9 cellular contexts compared by ENCODE assay signal in the genomic region with DNA sequence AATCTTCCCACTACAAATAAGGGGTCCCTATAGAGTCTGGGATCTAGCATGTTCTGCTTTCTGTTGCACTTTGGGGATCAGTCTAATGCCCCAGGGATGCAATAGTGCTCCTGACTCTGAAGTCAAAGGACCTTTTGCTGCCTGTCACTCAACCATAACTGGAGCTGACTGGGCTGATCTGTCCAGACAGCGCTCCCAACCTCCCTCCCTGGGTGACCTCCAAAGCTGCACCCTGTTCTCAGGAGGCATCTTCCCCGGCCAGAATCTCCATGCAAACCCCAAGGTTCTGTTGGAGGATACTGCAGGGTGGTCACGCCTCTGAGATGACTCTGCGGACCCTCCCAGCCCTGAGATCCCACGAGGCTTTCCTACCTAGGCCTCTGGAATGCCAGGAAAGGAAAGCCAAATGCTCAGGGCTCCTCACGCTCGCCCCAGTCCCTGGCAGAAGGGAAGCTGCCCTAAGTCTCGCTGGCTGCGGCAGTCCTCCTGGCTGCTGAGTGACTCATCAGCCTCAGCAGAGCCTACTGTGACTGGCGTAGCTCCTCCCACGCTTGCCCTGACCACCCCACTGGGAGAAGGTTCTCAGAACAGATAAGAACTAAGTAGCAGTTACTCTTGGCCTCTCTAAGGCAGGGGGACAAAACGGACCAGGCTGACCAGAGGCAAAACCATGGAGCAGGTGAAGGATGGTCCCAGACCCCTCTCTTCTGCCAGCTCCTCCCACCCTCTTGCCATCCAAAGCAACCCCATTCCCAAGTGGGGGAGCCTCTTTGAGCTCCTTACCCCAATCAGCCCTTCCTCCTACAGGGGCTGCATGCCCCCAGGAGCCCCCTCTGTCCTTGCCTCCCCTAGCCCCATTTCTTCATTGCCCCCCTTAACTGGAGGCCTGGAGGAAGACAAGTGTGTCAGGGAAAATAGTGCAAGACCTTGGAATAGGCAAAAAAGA.
A peak's percentile ranks its signal among the peaks of the same experiment; 100 is the strongest.
DNase-seq lines count a peak whose midpoint lies in the region; ATAC-seq and TF ChIP-seq lines count a peak whose summit lies in the region.
"Had no signal": no experiment of that assay in that cellular context is flagged by ENCODE, and none has a peak within 500 bp of the region (broad histone marks: within the 10 kb centered on the region; RNA-seq: fewer than 3 reads in every experiment).

No MANE protein-coding gene starts in this region.

- no peaks in the 10 kb centered on the region for H4K20me1 ChIP-seq in smooth muscle cell (ENCODE audit: low read depth)

- DNase-seq in DMS 273 (lab: John Stamatoyannopoulos, UW; ENCODE audit: unreplicated experiment) (peak; percentile 65), DMS 273 treated with DMSO at 0.1 percent for 48 hours (lab: John Stamatoyannopoulos, UW) (no peak), Peyer's patch (peak in 2 of 3 donors; percentile 66 to 79), activated T-helper 1 cell treated with Interleukin-2 at 50 U/mL for 16 hours (ENCODE audit: low read depth) (peak; percentile 50), Right ventricle myocardium superior (peak; percentile 81), smooth muscle cell (lab: John Stamatoyannopoulos, UW; ENCODE audit: unreplicated experiment) (peak; percentile 27), NCI-H510A (lab: John Stamatoyannopoulos, UW) (no peak)

- WGBS in smooth muscle cell (ENCODE audit: low lambda C conversion rate), result 22% methylated on average over 12 of the region's 12 CpGs

- H3K27me3 ChIP-seq in Peyer's patch (no peaks in the 10 kb centered on the region), smooth muscle cell (ENCODE audit: low read depth) (no peaks in the 10 kb centered on the region)

- H3K9me3 ChIP-seq in Peyer's patch, result no peaks in the 10 kb centered on the region
- H3K9me3 ChIP-seq in smooth muscle cell (replicated peaks; ENCODE audit: low read depth), result no peaks in the 10 kb centered on the region

- H3K4me1 ChIP-seq in Peyer's patch, result peaks cover 0 to 25% (median 2%) of the 10 kb centered on the region in 4 donors
- peaks cover 33% of the 10 kb centered on the region for H3K4me1 ChIP-seq in smooth muscle cell (ENCODE audit: low read depth)

- TF ChIP-seq POLR2A in Peyer's patch (IDR thresholded peaks at IDR 0.05), result no peak

- no peak overlapping the region for H2AFZ ChIP-seq in smooth muscle cell (ENCODE audit: low read depth)

- intact Hi-C loops in Right ventricle myocardium superior (cut with DNase I), result no loop called here

- peak; percentile 61 for ATAC-seq in Right ventricle myocardium superior (ENCODE audit: poor library complexity)
- no peak for ATAC-seq in HG03280 (IDR thresholded peaks at IDR 0.05; ENCODE audit: unreplicated experiment)

- H3F3A ChIP-seq in smooth muscle cell (ENCODE audit: low read depth), result peaks cover 4% of the 10 kb centered on the region

- H3K4me2 ChIP-seq in smooth muscle cell, result peak overlapping the region; percentile 77

- TF ChIP-seq CTCF in Peyer's patch (IDR thresholded peaks at IDR 0.05) (no peak), smooth muscle cell (IDR thresholded peaks at IDR 0.05; ENCODE audit: borderline replicate concordance, insufficient read depth, poor library complexity, severe bottlenecking) (no peak)

- no peaks in the 10 kb centered on the region for H3K36me3 ChIP-seq in Peyer's patch
- H3K36me3 ChIP-seq in smooth muscle cell (ENCODE audit: low read depth), result no peaks in the 10 kb centered on the region

- peak overlapping the region; percentile 69 for H3K9ac ChIP-seq in smooth muscle cell (ENCODE audit: low read depth)

- H3K4me3 ChIP-seq in Peyer's patch (no peak overlapping the region), smooth muscle cell (no peak overlapping the region)

- H3K27ac ChIP-seq in Peyer's patch (peak overlapping the region in 1 of 4 donors; percentile 9), smooth muscle cell (ENCODE audit: low read depth) (peak overlapping the region; percentile 90)
- H3K27ac ChIP-seq: 22Rv1 had no signal

- no peaks in the 10 kb centered on the region for H3K79me2 ChIP-seq in smooth muscle cell (ENCODE audit: low read depth)

Comparison
In these comparisons a context has a peak if more than half of its experiments do, and no peak if none do; other contexts are left out.
1. DNase-seq: peak in DMS 273 (single experiment), Peyer's patch (2 of 3), activated T-helper 1 cell treated with Interleukin-2 at 50 U/mL for 16 hours (single experiment), Right ventricle myocardium superior (single experiment) and smooth muscle cell (single experiment); none in DMS 273 treated with DMSO at 0.1 percent for 48 hours (single experiment) and NCI-H510A (single experiment).